In the genomic region with DNA sequence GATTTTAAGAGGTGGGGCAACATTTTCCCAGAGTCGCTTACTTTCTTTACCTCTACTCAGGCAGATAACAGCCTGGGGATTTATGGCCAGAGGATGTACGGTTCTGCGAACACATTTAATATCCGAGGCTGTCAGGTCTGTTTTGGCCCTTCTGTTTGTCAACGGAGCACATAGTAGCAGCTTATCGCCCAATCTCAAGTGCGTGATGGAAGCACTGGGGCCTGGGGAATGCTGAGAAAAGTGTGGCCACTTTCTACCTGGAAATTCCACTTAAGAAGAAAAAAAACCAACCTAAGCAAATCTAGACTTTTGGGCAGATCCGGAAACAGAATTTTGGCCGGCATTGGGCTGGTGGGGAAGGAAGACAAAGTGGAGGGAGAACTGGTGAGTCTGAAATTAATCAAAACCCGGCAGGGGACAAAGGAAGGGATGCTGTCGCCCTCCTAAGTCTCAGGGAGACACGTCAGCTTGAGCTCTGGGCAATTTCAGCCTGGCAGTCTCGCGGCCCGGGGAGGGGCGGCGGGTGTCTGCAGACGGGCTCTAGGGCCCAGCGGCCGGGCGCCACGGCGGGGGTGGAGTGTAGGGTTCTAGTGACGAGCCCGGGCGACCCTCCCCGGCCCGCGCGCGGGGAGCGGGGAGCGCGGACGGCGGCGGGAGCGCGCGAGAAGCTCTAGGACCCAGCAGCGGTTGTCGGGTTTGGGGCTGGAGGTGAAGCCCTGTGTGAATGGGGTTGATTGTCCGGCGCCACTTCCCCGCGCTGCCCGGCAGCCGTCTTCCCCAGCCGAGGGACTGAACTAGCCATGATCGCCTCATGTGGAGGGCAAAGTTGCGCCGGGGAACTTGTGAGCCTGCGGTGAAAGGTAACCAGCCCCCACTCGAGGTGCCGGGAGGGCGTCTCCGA, we compare ENCODE assay signal across 1 cellular context.
A peak's percentile ranks its signal among the peaks of the same experiment; 100 is the strongest.
TF ChIP-seq lines count a peak whose summit lies in the region.

A gene with protein sequence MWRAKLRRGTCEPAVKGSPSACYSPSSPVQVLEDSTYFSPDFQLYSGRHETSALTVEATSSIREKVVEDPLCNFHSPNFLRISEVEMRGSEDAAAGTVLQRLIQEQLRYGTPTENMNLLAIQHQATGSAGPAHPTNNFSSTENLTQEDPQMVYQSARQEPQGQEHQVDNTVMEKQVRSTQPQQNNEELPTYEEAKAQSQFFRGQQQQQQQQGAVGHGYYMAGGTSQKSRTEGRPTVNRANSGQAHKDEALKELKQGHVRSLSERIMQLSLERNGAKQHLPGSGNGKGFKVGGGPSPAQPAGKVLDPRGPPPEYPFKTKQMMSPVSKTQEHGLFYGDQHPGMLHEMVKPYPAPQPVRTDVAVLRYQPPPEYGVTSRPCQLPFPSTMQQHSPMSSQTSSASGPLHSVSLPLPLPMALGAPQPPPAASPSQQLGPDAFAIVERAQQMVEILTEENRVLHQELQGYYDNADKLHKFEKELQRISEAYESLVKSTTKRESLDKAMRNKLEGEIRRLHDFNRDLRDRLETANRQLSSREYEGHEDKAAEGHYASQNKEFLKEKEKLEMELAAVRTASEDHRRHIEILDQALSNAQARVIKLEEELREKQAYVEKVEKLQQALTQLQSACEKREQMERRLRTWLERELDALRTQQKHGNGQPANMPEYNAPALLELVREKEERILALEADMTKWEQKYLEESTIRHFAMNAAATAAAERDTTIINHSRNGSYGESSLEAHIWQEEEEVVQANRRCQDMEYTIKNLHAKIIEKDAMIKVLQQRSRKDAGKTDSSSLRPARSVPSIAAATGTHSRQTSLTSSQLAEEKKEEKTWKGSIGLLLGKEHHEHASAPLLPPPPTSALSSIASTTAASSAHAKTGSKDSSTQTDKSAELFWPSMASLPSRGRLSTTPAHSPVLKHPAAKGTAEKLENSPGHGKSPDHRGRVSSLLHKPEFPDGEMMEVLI (plus strand): TSS at position 656 of the 901 bp plus-strand sequence. CDS start 156 bp downstream, at position 812.

TF ChIP-seq in WTC11, 78 proteins besides CTCF, POLR2A, EP300 and RAD21 (continued from another document and continues in another):
- TF ChIP-seq, protein P1, sequence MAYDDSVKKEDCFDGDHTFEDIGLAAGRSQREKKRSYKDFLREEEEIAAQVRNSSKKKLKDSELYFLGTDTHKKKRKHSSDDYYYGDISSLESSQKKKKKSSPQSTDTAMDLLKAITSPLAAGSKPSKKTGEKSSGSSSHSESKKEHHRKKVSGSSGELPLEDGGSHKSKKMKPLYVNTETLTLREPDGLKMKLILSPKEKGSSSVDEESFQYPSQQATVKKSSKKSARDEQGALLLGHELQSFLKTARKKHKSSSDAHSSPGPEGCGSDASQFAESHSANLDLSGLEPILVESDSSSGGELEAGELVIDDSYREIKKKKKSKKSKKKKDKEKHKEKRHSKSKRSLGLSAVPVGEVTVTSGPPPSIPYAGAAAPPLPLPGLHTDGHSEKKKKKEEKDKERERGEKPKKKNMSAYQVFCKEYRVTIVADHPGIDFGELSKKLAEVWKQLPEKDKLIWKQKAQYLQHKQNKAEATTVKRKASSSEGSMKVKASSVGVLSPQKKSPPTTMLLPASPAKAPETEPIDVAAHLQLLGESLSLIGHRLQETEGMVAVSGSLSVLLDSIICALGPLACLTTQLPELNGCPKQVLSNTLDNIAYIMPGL (CRISPR knock-in tag; IDR thresholded peaks at IDR 0.05), result peak; percentile 74
- TF ChIP-seq, protein P2, sequence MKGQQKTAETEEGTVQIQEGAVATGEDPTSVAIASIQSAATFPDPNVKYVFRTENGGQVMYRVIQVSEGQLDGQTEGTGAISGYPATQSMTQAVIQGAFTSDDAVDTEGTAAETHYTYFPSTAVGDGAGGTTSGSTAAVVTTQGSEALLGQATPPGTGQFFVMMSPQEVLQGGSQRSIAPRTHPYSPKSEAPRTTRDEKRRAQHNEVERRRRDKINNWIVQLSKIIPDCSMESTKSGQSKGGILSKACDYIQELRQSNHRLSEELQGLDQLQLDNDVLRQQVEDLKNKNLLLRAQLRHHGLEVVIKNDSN (CRISPR knock-in tag; IDR thresholded peaks at IDR 0.05), result no peak
- TF ChIP-seq, protein P3, sequence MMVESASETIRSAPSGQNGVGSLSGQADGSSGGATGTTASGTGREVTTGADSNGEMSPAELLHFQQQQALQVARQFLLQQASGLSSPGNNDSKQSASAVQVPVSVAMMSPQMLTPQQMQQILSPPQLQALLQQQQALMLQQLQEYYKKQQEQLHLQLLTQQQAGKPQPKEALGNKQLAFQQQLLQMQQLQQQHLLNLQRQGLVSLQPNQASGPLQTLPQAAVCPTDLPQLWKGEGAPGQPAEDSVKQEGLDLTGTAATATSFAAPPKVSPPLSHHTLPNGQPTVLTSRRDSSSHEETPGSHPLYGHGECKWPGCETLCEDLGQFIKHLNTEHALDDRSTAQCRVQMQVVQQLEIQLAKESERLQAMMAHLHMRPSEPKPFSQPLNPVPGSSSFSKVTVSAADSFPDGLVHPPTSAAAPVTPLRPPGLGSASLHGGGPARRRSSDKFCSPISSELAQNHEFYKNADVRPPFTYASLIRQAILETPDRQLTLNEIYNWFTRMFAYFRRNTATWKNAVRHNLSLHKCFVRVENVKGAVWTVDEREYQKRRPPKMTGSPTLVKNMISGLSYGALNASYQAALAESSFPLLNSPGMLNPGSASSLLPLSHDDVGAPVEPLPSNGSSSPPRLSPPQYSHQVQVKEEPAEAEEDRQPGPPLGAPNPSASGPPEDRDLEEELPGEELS (CRISPR knock-in tag; IDR thresholded peaks at IDR 0.05), result no peak
- TF ChIP-seq, protein P4, sequence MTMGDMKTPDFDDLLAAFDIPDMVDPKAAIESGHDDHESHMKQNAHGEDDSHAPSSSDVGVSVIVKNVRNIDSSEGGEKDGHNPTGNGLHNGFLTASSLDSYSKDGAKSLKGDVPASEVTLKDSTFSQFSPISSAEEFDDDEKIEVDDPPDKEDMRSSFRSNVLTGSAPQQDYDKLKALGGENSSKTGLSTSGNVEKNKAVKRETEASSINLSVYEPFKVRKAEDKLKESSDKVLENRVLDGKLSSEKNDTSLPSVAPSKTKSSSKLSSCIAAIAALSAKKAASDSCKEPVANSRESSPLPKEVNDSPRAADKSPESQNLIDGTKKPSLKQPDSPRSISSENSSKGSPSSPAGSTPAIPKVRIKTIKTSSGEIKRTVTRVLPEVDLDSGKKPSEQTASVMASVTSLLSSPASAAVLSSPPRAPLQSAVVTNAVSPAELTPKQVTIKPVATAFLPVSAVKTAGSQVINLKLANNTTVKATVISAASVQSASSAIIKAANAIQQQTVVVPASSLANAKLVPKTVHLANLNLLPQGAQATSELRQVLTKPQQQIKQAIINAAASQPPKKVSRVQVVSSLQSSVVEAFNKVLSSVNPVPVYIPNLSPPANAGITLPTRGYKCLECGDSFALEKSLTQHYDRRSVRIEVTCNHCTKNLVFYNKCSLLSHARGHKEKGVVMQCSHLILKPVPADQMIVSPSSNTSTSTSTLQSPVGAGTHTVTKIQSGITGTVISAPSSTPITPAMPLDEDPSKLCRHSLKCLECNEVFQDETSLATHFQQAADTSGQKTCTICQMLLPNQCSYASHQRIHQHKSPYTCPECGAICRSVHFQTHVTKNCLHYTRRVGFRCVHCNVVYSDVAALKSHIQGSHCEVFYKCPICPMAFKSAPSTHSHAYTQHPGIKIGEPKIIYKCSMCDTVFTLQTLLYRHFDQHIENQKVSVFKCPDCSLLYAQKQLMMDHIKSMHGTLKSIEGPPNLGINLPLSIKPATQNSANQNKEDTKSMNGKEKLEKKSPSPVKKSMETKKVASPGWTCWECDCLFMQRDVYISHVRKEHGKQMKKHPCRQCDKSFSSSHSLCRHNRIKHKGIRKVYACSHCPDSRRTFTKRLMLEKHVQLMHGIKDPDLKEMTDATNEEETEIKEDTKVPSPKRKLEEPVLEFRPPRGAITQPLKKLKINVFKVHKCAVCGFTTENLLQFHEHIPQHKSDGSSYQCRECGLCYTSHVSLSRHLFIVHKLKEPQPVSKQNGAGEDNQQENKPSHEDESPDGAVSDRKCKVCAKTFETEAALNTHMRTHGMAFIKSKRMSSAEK (CRISPR knock-in tag; IDR thresholded peaks at IDR 0.05; ENCODE audit: borderline replicate concordance), result no peak
- TF ChIP-seq ZNF416 (CRISPR knock-in tag; IDR thresholded peaks at IDR 0.05), result 0 out of 2 replicates have a peak, but pooled peaks have one; percentile 61
- no peak for TF ChIP-seq JAZF1 (CRISPR knock-in tag; IDR thresholded peaks at IDR 0.05)
- TF ChIP-seq ZBTB21 (CRISPR knock-in tag; IDR thresholded peaks at IDR 0.05; ENCODE audit: borderline replicate concordance), result no peak
- TF ChIP-seq MYBL2 (CRISPR knock-in tag; IDR thresholded peaks at IDR 0.05), result peak; percentile 67
- TF ChIP-seq, protein P5, sequence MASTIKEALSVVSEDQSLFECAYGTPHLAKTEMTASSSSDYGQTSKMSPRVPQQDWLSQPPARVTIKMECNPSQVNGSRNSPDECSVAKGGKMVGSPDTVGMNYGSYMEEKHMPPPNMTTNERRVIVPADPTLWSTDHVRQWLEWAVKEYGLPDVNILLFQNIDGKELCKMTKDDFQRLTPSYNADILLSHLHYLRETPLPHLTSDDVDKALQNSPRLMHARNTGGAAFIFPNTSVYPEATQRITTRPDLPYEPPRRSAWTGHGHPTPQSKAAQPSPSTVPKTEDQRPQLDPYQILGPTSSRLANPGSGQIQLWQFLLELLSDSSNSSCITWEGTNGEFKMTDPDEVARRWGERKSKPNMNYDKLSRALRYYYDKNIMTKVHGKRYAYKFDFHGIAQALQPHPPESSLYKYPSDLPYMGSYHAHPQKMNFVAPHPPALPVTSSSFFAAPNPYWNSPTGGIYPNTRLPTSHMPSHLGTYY (CRISPR knock-in tag; IDR thresholded peaks at IDR 0.05), result 0 out of 2 replicates have a peak, but pooled peaks have one; percentile 55
- TF ChIP-seq, protein P6, sequence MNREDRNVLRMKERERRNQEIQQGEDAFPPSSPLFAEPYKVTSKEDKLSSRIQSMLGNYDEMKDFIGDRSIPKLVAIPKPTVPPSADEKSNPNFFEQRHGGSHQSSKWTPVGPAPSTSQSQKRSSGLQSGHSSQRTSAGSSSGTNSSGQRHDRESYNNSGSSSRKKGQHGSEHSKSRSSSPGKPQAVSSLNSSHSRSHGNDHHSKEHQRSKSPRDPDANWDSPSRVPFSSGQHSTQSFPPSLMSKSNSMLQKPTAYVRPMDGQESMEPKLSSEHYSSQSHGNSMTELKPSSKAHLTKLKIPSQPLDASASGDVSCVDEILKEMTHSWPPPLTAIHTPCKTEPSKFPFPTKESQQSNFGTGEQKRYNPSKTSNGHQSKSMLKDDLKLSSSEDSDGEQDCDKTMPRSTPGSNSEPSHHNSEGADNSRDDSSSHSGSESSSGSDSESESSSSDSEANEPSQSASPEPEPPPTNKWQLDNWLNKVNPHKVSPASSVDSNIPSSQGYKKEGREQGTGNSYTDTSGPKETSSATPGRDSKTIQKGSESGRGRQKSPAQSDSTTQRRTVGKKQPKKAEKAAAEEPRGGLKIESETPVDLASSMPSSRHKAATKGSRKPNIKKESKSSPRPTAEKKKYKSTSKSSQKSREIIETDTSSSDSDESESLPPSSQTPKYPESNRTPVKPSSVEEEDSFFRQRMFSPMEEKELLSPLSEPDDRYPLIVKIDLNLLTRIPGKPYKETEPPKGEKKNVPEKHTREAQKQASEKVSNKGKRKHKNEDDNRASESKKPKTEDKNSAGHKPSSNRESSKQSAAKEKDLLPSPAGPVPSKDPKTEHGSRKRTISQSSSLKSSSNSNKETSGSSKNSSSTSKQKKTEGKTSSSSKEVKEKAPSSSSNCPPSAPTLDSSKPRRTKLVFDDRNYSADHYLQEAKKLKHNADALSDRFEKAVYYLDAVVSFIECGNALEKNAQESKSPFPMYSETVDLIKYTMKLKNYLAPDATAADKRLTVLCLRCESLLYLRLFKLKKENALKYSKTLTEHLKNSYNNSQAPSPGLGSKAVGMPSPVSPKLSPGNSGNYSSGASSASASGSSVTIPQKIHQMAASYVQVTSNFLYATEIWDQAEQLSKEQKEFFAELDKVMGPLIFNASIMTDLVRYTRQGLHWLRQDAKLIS (CRISPR knock-in tag; IDR thresholded peaks at IDR 0.05; ENCODE audit: borderline replicate concordance), result peak; percentile 63; the same call in 1 of the 2 replicates
- TF ChIP-seq KAT7 (CRISPR knock-in tag; IDR thresholded peaks at IDR 0.05; ENCODE audit: borderline replicate concordance), result peak; percentile 59; the same call in 1 of the 2 replicates
- TF ChIP-seq, protein P7, sequence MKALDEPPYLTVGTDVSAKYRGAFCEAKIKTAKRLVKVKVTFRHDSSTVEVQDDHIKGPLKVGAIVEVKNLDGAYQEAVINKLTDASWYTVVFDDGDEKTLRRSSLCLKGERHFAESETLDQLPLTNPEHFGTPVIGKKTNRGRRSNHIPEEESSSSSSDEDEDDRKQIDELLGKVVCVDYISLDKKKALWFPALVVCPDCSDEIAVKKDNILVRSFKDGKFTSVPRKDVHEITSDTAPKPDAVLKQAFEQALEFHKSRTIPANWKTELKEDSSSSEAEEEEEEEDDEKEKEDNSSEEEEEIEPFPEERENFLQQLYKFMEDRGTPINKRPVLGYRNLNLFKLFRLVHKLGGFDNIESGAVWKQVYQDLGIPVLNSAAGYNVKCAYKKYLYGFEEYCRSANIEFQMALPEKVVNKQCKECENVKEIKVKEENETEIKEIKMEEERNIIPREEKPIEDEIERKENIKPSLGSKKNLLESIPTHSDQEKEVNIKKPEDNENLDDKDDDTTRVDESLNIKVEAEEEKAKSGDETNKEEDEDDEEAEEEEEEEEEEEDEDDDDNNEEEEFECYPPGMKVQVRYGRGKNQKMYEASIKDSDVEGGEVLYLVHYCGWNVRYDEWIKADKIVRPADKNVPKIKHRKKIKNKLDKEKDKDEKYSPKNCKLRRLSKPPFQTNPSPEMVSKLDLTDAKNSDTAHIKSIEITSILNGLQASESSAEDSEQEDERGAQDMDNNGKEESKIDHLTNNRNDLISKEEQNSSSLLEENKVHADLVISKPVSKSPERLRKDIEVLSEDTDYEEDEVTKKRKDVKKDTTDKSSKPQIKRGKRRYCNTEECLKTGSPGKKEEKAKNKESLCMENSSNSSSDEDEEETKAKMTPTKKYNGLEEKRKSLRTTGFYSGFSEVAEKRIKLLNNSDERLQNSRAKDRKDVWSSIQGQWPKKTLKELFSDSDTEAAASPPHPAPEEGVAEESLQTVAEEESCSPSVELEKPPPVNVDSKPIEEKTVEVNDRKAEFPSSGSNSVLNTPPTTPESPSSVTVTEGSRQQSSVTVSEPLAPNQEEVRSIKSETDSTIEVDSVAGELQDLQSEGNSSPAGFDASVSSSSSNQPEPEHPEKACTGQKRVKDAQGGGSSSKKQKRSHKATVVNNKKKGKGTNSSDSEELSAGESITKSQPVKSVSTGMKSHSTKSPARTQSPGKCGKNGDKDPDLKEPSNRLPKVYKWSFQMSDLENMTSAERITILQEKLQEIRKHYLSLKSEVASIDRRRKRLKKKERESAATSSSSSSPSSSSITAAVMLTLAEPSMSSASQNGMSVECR (CRISPR knock-in tag; IDR thresholded peaks at IDR 0.05; ENCODE audit: borderline replicate concordance), result no peak
- TF ChIP-seq CBFB (CRISPR knock-in tag; IDR thresholded peaks at IDR 0.05; ENCODE audit: low read depth), result no peak
- no peak for TF ChIP-seq NR2C2 (CRISPR knock-in tag; IDR thresholded peaks at IDR 0.05)
- TF ChIP-seq, protein P8, sequence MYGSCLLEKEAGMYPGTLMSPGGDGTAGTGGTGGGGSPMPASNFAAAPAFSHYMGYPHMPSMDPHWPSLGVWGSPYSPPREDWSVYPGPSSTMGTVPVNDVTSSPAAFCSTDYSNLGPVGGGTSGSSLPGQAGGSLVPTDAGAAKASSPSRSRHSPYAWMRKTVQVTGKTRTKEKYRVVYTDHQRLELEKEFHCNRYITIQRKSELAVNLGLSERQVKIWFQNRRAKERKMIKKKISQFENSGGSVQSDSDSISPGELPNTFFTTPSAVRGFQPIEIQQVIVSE (CRISPR knock-in tag; IDR thresholded peaks at IDR 0.05; ENCODE audit: borderline replicate concordance), result no peak
- peak; percentile 74; the same call in 1 of the 2 replicates for TF ChIP-seq TCF7 (CRISPR knock-in tag; IDR thresholded peaks at IDR 0.05; ENCODE audit: low read depth)
- TF ChIP-seq ESRRA (CRISPR knock-in tag; IDR thresholded peaks at IDR 0.05; ENCODE audit: borderline replicate concordance), result no peak
- 0 out of 2 replicates have a peak, but pooled peaks have one; percentile 35 for TF ChIP-seq ZNF317 (CRISPR knock-in tag; IDR thresholded peaks at IDR 0.05; ENCODE audit: borderline replicate concordance, low read depth)
